Comparison of ENCODE assay signal across 1 cellular context in genomic region chr2:38148501-38148900, GRCh38.
TF ChIP-seq lines count a peak whose summit lies in the region.

No MANE protein-coding gene starts in this region.

TF ChIP-seq in HepG2, 621 proteins besides CTCF, POLR2A, EP300 and RAD21 (continued from another document and continues in another):
- no peak for TF ChIP-seq KIAA2018 (CRISPR knock-in tag; IDR thresholded peaks at IDR 0.05; ENCODE audit: borderline replicate concordance)
- no peak for TF ChIP-seq TERF1 (CRISPR knock-in tag; IDR thresholded peaks at IDR 0.05)
- peak; percentile 72; the same call in 1 of the 2 replicates for TF ChIP-seq ZNF331 (CRISPR knock-in tag; IDR thresholded peaks at IDR 0.05)
- no peak for TF ChIP-seq ZSCAN25 (CRISPR knock-in tag; IDR thresholded peaks at IDR 0.05)
- TF ChIP-seq ZNF142 (CRISPR knock-in tag; IDR thresholded peaks at IDR 0.05): no peak
- no peak for TF ChIP-seq SAFB2 (CRISPR knock-in tag; IDR thresholded peaks at IDR 0.05; ENCODE audit: borderline replicate concordance, low read depth)
- TF ChIP-seq ZSCAN9 (CRISPR knock-in tag; IDR thresholded peaks at IDR 0.05; ENCODE audit: borderline replicate concordance): no peak
- no peak for TF ChIP-seq TBX2 (CRISPR knock-in tag; IDR thresholded peaks at IDR 0.05; ENCODE audit: borderline replicate concordance)
- no peak for TF ChIP-seq ETS1 (CRISPR knock-in tag; IDR thresholded peaks at IDR 0.05)
- no peak for TF ChIP-seq KLF13 (CRISPR knock-in tag; IDR thresholded peaks at IDR 0.05)
- TF ChIP-seq GMEB1 (CRISPR knock-in tag; IDR thresholded peaks at IDR 0.05; ENCODE audit: borderline replicate concordance): no peak
- TF ChIP-seq CCAR2 (optimal IDR thresholded peaks at IDR 0.05; ENCODE audit: low read depth, low read length): no peak
- no peak for TF ChIP-seq TFAP4 (IDR thresholded peaks at IDR 0.05; ENCODE audit: borderline replicate concordance, low read depth)
- TF ChIP-seq REXO4 (CRISPR knock-in tag; IDR thresholded peaks at IDR 0.05; ENCODE audit: borderline replicate concordance): no peak
- no peak for TF ChIP-seq NFATC3 (CRISPR knock-in tag; IDR thresholded peaks at IDR 0.05)
- TF ChIP-seq GLMP (CRISPR knock-in tag; IDR thresholded peaks at IDR 0.05; ENCODE audit: borderline replicate concordance): no peak
- no peak for TF ChIP-seq YEATS4 (CRISPR knock-in tag; IDR thresholded peaks at IDR 0.05; ENCODE audit: borderline replicate concordance)
- no peak for TF ChIP-seq GMEB2 (CRISPR knock-in tag; IDR thresholded peaks at IDR 0.05; ENCODE audit: low read depth)
- no peak for TF ChIP-seq HINFP (CRISPR knock-in tag; IDR thresholded peaks at IDR 0.05; ENCODE audit: low read depth)
- TF ChIP-seq MYNN (CRISPR knock-in tag; IDR thresholded peaks at IDR 0.05; ENCODE audit: low read depth): no peak
- TF ChIP-seq HOMEZ (CRISPR knock-in tag; IDR thresholded peaks at IDR 0.05; ENCODE audit: low read depth): no peak
- no peak for TF ChIP-seq ZFP82 (CRISPR knock-in tag; IDR thresholded peaks at IDR 0.05; ENCODE audit: borderline replicate concordance)
- peak; percentile 83 for TF ChIP-seq HNF4G (IDR thresholded peaks at IDR 0.05; ENCODE audit: borderline replicate concordance, low read depth, low read length)
- TF ChIP-seq HNF4G (CRISPR knock-in tag; IDR thresholded peaks at IDR 0.05; ENCODE audit: borderline replicate concordance, low read depth): no peak
